11 cellular contexts compared by ENCODE assay signal in the genomic region with DNA sequence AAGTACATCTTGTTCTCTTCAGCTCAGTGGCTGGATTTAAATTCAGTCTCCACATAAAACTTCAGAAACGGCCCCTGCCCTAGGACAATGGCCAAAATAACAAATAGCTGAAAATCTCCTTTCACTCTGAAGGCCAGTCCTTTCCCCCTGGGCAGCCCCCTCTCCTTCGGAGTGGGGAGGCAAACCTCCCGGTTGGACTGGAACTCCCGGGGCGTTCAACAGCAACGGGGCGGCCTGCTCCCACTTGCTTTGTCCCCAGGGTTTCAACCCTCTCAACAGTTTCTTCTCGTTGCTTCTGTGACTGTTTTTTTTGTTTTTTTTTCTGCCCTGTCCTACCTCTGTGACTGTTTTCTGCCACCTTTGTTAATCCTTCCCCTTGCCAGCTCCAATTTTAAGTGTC.
A peak's percentile ranks its signal among the peaks of the same experiment; 100 is the strongest.
DNase-seq lines count a peak whose midpoint lies in the region; ATAC-seq and TF ChIP-seq lines count a peak whose summit lies in the region.
"Had no signal": no experiment of that assay in that cellular context is flagged by ENCODE, and none has a peak within 500 bp of the region (broad histone marks: within the 10 kb centered on the region; RNA-seq: fewer than 3 reads in every experiment).

No MANE protein-coding gene starts in this region.

- H3K79me2 ChIP-seq in OCI-LY1 (ENCODE audit: insufficient read depth, low read length) (no peaks in the 10 kb centered on the region), MM.1S (ENCODE audit: low read length) (no peaks in the 10 kb centered on the region)

- ATAC-seq in GM19455 (IDR thresholded peaks at IDR 0.05; ENCODE audit: unreplicated experiment): peak; percentile 19
- no peak for ATAC-seq in lower lobe of right lung
- ATAC-seq in HG03159 (IDR thresholded peaks at IDR 0.05; ENCODE audit: unreplicated experiment): no peak

- H3K9me3 ChIP-seq in OCI-LY1 (ENCODE audit: low read length) (no peaks in the 10 kb centered on the region), lower lobe of right lung (no peaks in the 10 kb centered on the region), MM.1S (replicated peaks; ENCODE audit: insufficient read depth, low read length) (no peaks in the 10 kb centered on the region)
- H3K9me3 ChIP-seq: colonic mucosa, spleen had no signal

- peak overlapping the region; percentile 48 for H3K9ac ChIP-seq in OCI-LY1 (ENCODE audit: low read length)
- no peak overlapping the region for H3K9ac ChIP-seq in MM.1S (ENCODE audit: low read length)

- H2AFZ ChIP-seq in OCI-LY1 (ENCODE audit: low read length) (no peak overlapping the region), MM.1S (ENCODE audit: low read length) (no peak overlapping the region; the same call in 1 of the 2 replicates)

- intact Hi-C loops in lower lobe of right lung (cut with DNase I): no loop called here

- peak overlapping the region; percentile 93 for H3K27ac ChIP-seq in OCI-LY1 (ENCODE audit: low read depth, low read length, poor library complexity, severe bottlenecking)
- no peak overlapping the region for H3K27ac ChIP-seq in lower lobe of right lung
- no peak overlapping the region for H3K27ac ChIP-seq in MM.1S (ENCODE audit: low read length)
- H3K27ac ChIP-seq: colonic mucosa had no signal

- TF ChIP-seq CTCF in GM12865 (IDR thresholded peaks at IDR 0.05; ENCODE audit: insufficient read depth, low read depth, low read length, missing control alignments): no peak
- no peak for TF ChIP-seq CTCF in OCI-LY1 (IDR thresholded peaks at IDR 0.05; ENCODE audit: low read length)
- TF ChIP-seq CTCF in lower lobe of right lung (IDR thresholded peaks at IDR 0.05): no peak
- TF ChIP-seq CTCF in MM.1S (IDR thresholded peaks at IDR 0.05; ENCODE audit: low read length): no peak

- H3K4me1 ChIP-seq in OCI-LY1 (ENCODE audit: insufficient read depth, low read length, severe bottlenecking) (peaks cover 83% of the 10 kb centered on the region), lower lobe of right lung (peaks cover 30% of the 10 kb centered on the region), MM.1S (ENCODE audit: low read length) (peaks cover 50% of the 10 kb centered on the region)
- H3K4me1 ChIP-seq: colonic mucosa had no signal

- H3F3A ChIP-seq in OCI-LY1 (ENCODE audit: insufficient read depth, low read length): no peaks in the 10 kb centered on the region
- H3F3A ChIP-seq in MM.1S (ENCODE audit: insufficient read depth, low read length): peaks cover 14% of the 10 kb centered on the region

- H3K9me2 ChIP-seq in OCI-LY1 (ENCODE audit: low read depth, low read length) (no peaks in the 10 kb centered on the region), MM.1S (replicated peaks; ENCODE audit: insufficient read depth, low read length) (no peaks in the 10 kb centered on the region)

- H3K36me3 ChIP-seq in OCI-LY1 (ENCODE audit: insufficient read depth, low read length) (no peaks in the 10 kb centered on the region), lower lobe of right lung (no peaks in the 10 kb centered on the region), MM.1S (replicated peaks; ENCODE audit: insufficient read depth, low read length) (no peaks in the 10 kb centered on the region)
- H3K36me3 ChIP-seq: colonic mucosa, spleen had no signal

- H3K4me2 ChIP-seq in OCI-LY1 (ENCODE audit: low read length) (peak overlapping the region; percentile 30; the same call in 1 of the 2 replicates), MM.1S (ENCODE audit: low read depth, low read length) (no peak overlapping the region)

- H3K4me3 ChIP-seq in GM12865 (ENCODE audit: low read depth, low read length) (peak overlapping the region; percentile 31), OCI-LY1 (ENCODE audit: low read depth, low read length, poor library complexity, severe bottlenecking) (no peak overlapping the region), lower lobe of right lung (no peak overlapping the region), MM.1S (ENCODE audit: low read length) (no peak overlapping the region)
- H3K4me3 ChIP-seq: colonic mucosa, spleen had no signal

- DNase-seq in GM12865 (ENCODE audit: low read depth) (peak; percentile 63), lower lobe of right lung (peak; percentile 14), DMS53 (lab: John Stamatoyannopoulos, UW) (no peak), NCI-H524 treated with DMSO at 0.1 percent for 48 hours (lab: John Stamatoyannopoulos, UW) (no peak), MM.1S (no peak)
- DNase-seq: Calu3, colonic mucosa, spleen had no signal

- H4K20me1 ChIP-seq in OCI-LY1 (ENCODE audit: insufficient read depth, low read length): no peaks in the 10 kb centered on the region
- H4K20me1 ChIP-seq in MM.1S (ENCODE audit: insufficient read depth, low read length): no peaks in the 10 kb centered on the region

- H3K27me3 ChIP-seq in OCI-LY1 (ENCODE audit: insufficient read depth, low read length) (no peaks in the 10 kb centered on the region), lower lobe of right lung (ENCODE audit: low read depth) (no peaks in the 10 kb centered on the region), MM.1S (replicated peaks; ENCODE audit: insufficient read depth, low read length) (no peaks in the 10 kb centered on the region)
- H3K27me3 ChIP-seq: colonic mucosa, spleen had no signal

Comparison
In these comparisons a context has a peak if more than half of its experiments do, and no peak if none do; other contexts are left out.
1. DNase-seq: peak in GM12865 (single experiment) and lower lobe of right lung (single experiment); none in DMS53 (single experiment), NCI-H524 treated with DMSO at 0.1 percent for 48 hours (single experiment) and MM.1S (single experiment).